In the genomic region with DNA sequence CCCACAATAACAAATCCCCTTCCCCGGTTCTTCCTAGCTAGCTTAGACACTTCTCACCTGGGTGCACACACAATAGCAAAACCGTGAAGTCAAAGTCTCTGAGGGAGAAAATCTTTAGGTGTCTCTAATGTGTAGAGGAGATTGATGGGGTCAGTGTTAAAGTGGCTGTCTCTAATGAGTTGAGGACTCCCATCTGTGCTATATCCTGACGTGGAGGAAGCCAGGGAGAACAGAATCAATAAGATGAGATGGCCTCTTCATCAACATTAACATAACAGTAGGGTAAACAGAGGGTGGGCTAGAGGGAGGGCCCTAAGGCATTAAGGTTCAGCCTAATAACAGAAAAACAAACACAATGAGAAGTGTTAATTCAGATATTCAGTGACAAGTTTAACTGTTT, we compare ENCODE assay signal across 17 cellular contexts.
"Had no signal": no experiment of that assay in that cellular context is flagged by ENCODE, and none has a peak within 500 bp of the region (broad histone marks: within the 10 kb centered on the region; RNA-seq: fewer than 3 reads in every experiment).

No MANE protein-coding gene starts in this region.

- H3K36me3 ChIP-seq: stomach, upper lobe of left lung had no signal

- DNase-seq: activated B cell treated with CpG ODN at 0.5 μM for 24 hours; activated CD4-positive, alpha-beta T cell treated with anti-CD3 and anti-CD28 coated beads for 48 hours; activated CD8-positive, alpha-beta T cell treated with anti-CD3 and anti-CD28 coated beads for 36 hours; activated gamma-delta T cell; activated naive CD8-positive, alpha-beta T cell treated with anti-CD3 and anti-CD28 coated beads, Interleukin-2, amount 10 ng/mL, durations not matched to agents 7 days and 5 days; activated T-cell treated with anti-CD3 and anti-CD28 coated beads, Interleukin-2, amount 50 U/mL, for 48 hours; effector CD8-positive, alpha-beta T cell; foreskin fibroblast; hypothalamus; left ventricle myocardium superior; naive thymus-derived CD8-positive, alpha-beta T cell; stimulated activated CD4-positive, alpha-beta T cell treated with anti-CD3 and anti-CD28 coated beads, Interleukin-12 subunit alpha, Interleukin-12 subunit beta, amount 100 ng/mL, for 4 hours; stimulated activated CD4-positive, alpha-beta T cell treated with anti-CD3 and anti-CD28 coated beads, Interleukin-2, amount 100 ng/mL, for 24 hours; stomach; testis; upper lobe of left lung had no signal

- H3K4me1 ChIP-seq: stomach, testis, upper lobe of left lung had no signal

- H3K27me3 ChIP-seq: stomach, testis, upper lobe of left lung had no signal

- H3K27ac ChIP-seq: coronary artery, stomach, testis, upper lobe of left lung had no signal

- H3K4me3 ChIP-seq: coronary artery, stomach, testis, upper lobe of left lung had no signal

- ATAC-seq: activated CD8-positive, alpha-beta T cell treated with anti-CD3 and anti-CD28 coated beads for 36 hours; left ventricle myocardium superior; naive thymus-derived CD8-positive, alpha-beta T cell had no signal

- H3K9me3 ChIP-seq: testis had no signal
